In the genomic region with DNA sequence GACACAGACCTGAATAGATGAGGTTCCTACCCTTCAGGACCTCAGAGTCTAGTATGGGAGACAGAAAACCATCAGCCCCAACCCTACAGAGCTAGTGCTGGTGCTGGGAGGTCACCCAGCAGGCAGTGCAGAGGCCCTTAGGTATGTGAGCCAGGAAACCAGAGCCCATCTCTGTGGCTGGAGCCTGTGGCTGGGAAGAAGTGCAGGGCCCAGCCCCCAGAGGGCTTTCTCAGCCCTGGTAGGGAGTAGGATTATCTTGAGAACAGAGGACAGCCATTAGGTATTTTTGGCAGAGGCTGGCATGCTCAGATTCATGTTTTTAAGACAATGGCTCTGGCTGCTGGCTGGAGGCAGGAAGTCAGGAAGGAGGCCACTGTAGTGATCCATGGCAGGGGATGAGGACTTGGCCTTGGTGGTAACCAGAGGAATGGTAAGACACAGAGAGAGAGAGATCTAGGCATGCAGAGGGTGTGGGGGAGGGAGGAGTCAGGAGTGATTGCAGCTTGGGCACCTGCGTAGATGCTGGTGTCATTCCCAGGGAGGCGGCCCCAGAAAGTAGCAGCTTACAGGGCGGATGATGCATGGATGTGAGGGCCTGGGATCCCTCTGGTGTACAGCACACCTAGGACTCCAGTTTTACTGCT, we compare ENCODE assay signal across 1 cellular context.
TF ChIP-seq lines count a peak whose summit lies in the region.

No MANE protein-coding gene starts in this region.

TF ChIP-seq in WTC11, 78 proteins besides CTCF, POLR2A, EP300 and RAD21 (continued from another document):
- TF ChIP-seq, protein P1, sequence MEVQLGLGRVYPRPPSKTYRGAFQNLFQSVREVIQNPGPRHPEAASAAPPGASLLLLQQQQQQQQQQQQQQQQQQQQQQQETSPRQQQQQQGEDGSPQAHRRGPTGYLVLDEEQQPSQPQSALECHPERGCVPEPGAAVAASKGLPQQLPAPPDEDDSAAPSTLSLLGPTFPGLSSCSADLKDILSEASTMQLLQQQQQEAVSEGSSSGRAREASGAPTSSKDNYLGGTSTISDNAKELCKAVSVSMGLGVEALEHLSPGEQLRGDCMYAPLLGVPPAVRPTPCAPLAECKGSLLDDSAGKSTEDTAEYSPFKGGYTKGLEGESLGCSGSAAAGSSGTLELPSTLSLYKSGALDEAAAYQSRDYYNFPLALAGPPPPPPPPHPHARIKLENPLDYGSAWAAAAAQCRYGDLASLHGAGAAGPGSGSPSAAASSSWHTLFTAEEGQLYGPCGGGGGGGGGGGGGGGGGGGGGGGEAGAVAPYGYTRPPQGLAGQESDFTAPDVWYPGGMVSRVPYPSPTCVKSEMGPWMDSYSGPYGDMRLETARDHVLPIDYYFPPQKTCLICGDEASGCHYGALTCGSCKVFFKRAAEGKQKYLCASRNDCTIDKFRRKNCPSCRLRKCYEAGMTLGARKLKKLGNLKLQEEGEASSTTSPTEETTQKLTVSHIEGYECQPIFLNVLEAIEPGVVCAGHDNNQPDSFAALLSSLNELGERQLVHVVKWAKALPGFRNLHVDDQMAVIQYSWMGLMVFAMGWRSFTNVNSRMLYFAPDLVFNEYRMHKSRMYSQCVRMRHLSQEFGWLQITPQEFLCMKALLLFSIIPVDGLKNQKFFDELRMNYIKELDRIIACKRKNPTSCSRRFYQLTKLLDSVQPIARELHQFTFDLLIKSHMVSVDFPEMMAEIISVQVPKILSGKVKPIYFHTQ (CRISPR knock-in tag; IDR thresholded peaks at IDR 0.05), result no peak
- TF ChIP-seq, protein P2, sequence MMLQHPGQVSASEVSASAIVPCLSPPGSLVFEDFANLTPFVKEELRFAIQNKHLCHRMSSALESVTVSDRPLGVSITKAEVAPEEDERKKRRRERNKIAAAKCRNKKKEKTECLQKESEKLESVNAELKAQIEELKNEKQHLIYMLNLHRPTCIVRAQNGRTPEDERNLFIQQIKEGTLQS (CRISPR knock-in tag; conservative IDR thresholded peaks at IDR 0.05), result no peak
- TF ChIP-seq, protein P3, sequence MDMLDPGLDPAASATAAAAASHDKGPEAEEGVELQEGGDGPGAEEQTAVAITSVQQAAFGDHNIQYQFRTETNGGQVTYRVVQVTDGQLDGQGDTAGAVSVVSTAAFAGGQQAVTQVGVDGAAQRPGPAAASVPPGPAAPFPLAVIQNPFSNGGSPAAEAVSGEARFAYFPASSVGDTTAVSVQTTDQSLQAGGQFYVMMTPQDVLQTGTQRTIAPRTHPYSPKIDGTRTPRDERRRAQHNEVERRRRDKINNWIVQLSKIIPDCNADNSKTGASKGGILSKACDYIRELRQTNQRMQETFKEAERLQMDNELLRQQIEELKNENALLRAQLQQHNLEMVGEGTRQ (CRISPR knock-in tag; IDR thresholded peaks at IDR 0.05), result no peak
- TF ChIP-seq FOXK1 (CRISPR knock-in tag; IDR thresholded peaks at IDR 0.05) (no peak), IRF2 (CRISPR knock-in tag; IDR thresholded peaks at IDR 0.05; ENCODE audit: borderline replicate concordance, low read depth) (no peak), TCF7 (CRISPR knock-in tag; IDR thresholded peaks at IDR 0.05; ENCODE audit: low read depth) (no peak), NR1H2 (CRISPR knock-in tag; IDR thresholded peaks at IDR 0.05) (no peak), FOXP1 (CRISPR knock-in tag; IDR thresholded peaks at IDR 0.05; ENCODE audit: borderline replicate concordance) (no peak), OVOL2 (CRISPR knock-in tag; IDR thresholded peaks at IDR 0.05; ENCODE audit: borderline replicate concordance) (no peak), KAT7 (CRISPR knock-in tag; IDR thresholded peaks at IDR 0.05; ENCODE audit: borderline replicate concordance) (no peak), PRRX2 (CRISPR knock-in tag; IDR thresholded peaks at IDR 0.05) (no peak), ZNF121 (CRISPR knock-in tag; IDR thresholded peaks at IDR 0.05) (no peak), ZNF416 (CRISPR knock-in tag; IDR thresholded peaks at IDR 0.05) (no peak), ZNF396 (CRISPR knock-in tag; IDR thresholded peaks at IDR 0.05; ENCODE audit: borderline replicate concordance) (no peak), TEAD1 (CRISPR knock-in tag; IDR thresholded peaks at IDR 0.05) (no peak), CREB1 (CRISPR knock-in tag; IDR thresholded peaks at IDR 0.05) (no peak)
- TF ChIP-seq, protein P4, sequence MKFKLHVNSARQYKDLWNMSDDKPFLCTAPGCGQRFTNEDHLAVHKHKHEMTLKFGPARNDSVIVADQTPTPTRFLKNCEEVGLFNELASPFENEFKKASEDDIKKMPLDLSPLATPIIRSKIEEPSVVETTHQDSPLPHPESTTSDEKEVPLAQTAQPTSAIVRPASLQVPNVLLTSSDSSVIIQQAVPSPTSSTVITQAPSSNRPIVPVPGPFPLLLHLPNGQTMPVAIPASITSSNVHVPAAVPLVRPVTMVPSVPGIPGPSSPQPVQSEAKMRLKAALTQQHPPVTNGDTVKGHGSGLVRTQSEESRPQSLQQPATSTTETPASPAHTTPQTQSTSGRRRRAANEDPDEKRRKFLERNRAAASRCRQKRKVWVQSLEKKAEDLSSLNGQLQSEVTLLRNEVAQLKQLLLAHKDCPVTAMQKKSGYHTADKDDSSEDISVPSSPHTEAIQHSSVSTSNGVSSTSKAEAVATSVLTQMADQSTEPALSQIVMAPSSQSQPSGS (CRISPR knock-in tag; IDR thresholded peaks at IDR 0.05; ENCODE audit: borderline replicate concordance, low read depth), result no peak
